Comparison of ENCODE assay signal across 2 cellular contexts in genomic region chr6:101765281-101765680, GRCh38.
TF ChIP-seq lines count a peak whose summit lies in the region.

No MANE protein-coding gene starts in this region.

TF ChIP-seq in GM23338, 12 proteins besides CTCF, POLR2A, EP300 and RAD21:
- TF ChIP-seq REST (IDR thresholded peaks at IDR 0.05; ENCODE audit: unreplicated experiment) (no peak), EZH2 (IDR thresholded peaks at IDR 0.05; ENCODE audit: low read depth, unreplicated experiment) (no peak)

TF ChIP-seq in H1, 55 proteins besides CTCF, POLR2A, EP300 and RAD21:
- TF ChIP-seq RXRA (IDR thresholded peaks at IDR 0.05; ENCODE audit: insufficient read depth, low read depth, low read length) (no peak), EZH2 (IDR thresholded peaks at IDR 0.05; ENCODE audit: low read depth, low read length, severe bottlenecking) (no peak), HDAC6 (IDR thresholded peaks at IDR 0.05; ENCODE audit: low read depth, low read length) (no peak), NANOG (IDR thresholded peaks at IDR 0.05; ENCODE audit: insufficient read depth, low read depth, low read length, poor library complexity, severe bottlenecking) (no peak)
- TF ChIP-seq, protein P1, sequence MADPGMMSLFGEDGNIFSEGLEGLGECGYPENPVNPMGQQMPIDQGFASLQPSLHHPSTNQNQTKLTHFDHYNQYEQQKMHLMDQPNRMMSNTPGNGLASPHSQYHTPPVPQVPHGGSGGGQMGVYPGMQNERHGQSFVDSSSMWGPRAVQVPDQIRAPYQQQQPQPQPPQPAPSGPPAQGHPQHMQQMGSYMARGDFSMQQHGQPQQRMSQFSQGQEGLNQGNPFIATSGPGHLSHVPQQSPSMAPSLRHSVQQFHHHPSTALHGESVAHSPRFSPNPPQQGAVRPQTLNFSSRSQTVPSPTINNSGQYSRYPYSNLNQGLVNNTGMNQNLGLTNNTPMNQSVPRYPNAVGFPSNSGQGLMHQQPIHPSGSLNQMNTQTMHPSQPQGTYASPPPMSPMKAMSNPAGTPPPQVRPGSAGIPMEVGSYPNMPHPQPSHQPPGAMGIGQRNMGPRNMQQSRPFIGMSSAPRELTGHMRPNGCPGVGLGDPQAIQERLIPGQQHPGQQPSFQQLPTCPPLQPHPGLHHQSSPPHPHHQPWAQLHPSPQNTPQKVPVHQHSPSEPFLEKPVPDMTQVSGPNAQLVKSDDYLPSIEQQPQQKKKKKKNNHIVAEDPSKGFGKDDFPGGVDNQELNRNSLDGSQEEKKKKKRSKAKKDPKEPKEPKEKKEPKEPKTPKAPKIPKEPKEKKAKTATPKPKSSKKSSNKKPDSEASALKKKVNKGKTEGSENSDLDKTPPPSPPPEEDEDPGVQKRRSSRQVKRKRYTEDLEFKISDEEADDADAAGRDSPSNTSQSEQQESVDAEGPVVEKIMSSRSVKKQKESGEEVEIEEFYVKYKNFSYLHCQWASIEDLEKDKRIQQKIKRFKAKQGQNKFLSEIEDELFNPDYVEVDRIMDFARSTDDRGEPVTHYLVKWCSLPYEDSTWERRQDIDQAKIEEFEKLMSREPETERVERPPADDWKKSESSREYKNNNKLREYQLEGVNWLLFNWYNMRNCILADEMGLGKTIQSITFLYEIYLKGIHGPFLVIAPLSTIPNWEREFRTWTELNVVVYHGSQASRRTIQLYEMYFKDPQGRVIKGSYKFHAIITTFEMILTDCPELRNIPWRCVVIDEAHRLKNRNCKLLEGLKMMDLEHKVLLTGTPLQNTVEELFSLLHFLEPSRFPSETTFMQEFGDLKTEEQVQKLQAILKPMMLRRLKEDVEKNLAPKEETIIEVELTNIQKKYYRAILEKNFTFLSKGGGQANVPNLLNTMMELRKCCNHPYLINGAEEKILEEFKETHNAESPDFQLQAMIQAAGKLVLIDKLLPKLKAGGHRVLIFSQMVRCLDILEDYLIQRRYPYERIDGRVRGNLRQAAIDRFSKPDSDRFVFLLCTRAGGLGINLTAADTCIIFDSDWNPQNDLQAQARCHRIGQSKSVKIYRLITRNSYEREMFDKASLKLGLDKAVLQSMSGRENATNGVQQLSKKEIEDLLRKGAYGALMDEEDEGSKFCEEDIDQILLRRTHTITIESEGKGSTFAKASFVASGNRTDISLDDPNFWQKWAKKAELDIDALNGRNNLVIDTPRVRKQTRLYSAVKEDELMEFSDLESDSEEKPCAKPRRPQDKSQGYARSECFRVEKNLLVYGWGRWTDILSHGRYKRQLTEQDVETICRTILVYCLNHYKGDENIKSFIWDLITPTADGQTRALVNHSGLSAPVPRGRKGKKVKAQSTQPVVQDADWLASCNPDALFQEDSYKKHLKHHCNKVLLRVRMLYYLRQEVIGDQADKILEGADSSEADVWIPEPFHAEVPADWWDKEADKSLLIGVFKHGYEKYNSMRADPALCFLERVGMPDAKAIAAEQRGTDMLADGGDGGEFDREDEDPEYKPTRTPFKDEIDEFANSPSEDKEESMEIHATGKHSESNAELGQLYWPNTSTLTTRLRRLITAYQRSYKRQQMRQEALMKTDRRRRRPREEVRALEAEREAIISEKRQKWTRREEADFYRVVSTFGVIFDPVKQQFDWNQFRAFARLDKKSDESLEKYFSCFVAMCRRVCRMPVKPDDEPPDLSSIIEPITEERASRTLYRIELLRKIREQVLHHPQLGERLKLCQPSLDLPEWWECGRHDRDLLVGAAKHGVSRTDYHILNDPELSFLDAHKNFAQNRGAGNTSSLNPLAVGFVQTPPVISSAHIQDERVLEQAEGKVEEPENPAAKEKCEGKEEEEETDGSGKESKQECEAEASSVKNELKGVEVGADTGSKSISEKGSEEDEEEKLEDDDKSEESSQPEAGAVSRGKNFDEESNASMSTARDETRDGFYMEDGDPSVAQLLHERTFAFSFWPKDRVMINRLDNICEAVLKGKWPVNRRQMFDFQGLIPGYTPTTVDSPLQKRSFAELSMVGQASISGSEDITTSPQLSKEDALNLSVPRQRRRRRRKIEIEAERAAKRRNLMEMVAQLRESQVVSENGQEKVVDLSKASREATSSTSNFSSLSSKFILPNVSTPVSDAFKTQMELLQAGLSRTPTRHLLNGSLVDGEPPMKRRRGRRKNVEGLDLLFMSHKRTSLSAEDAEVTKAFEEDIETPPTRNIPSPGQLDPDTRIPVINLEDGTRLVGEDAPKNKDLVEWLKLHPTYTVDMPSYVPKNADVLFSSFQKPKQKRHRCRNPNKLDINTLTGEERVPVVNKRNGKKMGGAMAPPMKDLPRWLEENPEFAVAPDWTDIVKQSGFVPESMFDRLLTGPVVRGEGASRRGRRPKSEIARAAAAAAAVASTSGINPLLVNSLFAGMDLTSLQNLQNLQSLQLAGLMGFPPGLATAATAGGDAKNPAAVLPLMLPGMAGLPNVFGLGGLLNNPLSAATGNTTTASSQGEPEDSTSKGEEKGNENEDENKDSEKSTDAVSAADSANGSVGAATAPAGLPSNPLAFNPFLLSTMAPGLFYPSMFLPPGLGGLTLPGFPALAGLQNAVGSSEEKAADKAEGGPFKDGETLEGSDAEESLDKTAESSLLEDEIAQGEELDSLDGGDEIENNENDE (IDR thresholded peaks at IDR 0.05; ENCODE audit: insufficient replicate concordance, low read length) = no peak
